In genomic region chr12:109697877-109698468, GRCh38 we compare ENCODE assay signal across 19 cellular contexts.
"Had no signal": no experiment of that assay in that cellular context is flagged by ENCODE, and none has a peak within 500 bp of the region (broad histone marks: within the 10 kb centered on the region; RNA-seq: fewer than 3 reads in every experiment).

No MANE protein-coding gene starts in this region.

- H3K9me3 ChIP-seq: lower lobe of right lung, prostate gland, right lobe of liver, spleen, tibial nerve had no signal

- H3K79me2 ChIP-seq: hepatocyte had no signal

- H3K36me3 ChIP-seq: lower lobe of right lung, prostate gland, right lobe of liver, spleen, tibial nerve had no signal

- H3K27ac ChIP-seq: hepatocyte, lower lobe of right lung, prostate gland, right lobe of liver, spleen, tibial nerve had no signal

- H2AFZ ChIP-seq: hepatocyte had no signal

- H3K4me2 ChIP-seq: hepatocyte had no signal

- DNase-seq: activated CD4-positive, alpha-beta T cell treated with anti-CD3 and anti-CD28 coated beads, Interleukin-2, amount 10 ng/mL, durations not matched to agents 7 days and 5 days; activated CD4-positive, CD25-positive, alpha-beta regulatory T cell; activated CD8-positive, alpha-beta memory T cell treated with anti-CD3 and anti-CD28 coated beads for 24 hours; activated naive CD4-positive, alpha-beta T cell treated with anti-CD3 and anti-CD28 coated beads for 36 hours; activated T-cell treated with anti-CD3 and anti-CD28 coated beads for 4 hours; effector CD4-positive, alpha-beta T cell; kidney glomerular epithelial cell; lower lobe of right lung; naive B cell; right lobe of liver; spleen; stimulated activated CD4-positive, alpha-beta T cell treated with anti-CD3 and anti-CD28 coated beads, Interleukin-1b, Interleukin-23, amount 100 ng/mL, for 48 hours; T1000 had no signal

- H3K4me1 Mint-ChIP-seq: activated CD4-positive, alpha-beta T cell treated with anti-CD3 and anti-CD28 coated beads, Interleukin-2, amount 10 ng/mL, durations not matched to agents 7 days and 5 days; activated T-helper 17 cell treated with anti-CD3 and anti-CD28 coated beads, Interleukin-2, amount 50 U/mL, for 72 hours; naive B cell; stimulated activated memory B cell treated with anti-CD40 and anti-IgM and Interleukin-4, amounts not matched to agents 10 μg/mL and 1 μg/mL and 100 μg/mL, for 72 hours had no signal

- H3K4me3 ChIP-seq: hepatocyte, lower lobe of right lung, prostate gland, right lobe of liver, spleen, tibial nerve had no signal

- ATAC-seq: activated T-helper 17 cell treated with anti-CD3 and anti-CD28 coated beads, Interleukin-2, amount 50 U/mL, for 72 hours; lower lobe of right lung; right lobe of liver; stimulated activated memory B cell treated with anti-CD40 and anti-IgM and Interleukin-4, amounts not matched to agents 10 μg/mL and 1 μg/mL and 100 μg/mL, for 72 hours had no signal

- H3K9me3 Mint-ChIP-seq: activated CD4-positive, alpha-beta T cell treated with anti-CD3 and anti-CD28 coated beads, Interleukin-2, amount 10 ng/mL, durations not matched to agents 7 days and 5 days; activated naive CD4-positive, alpha-beta T cell treated with anti-CD3 and anti-CD28 coated beads for 36 hours; activated T-helper 17 cell treated with anti-CD3 and anti-CD28 coated beads, Interleukin-2, amount 50 U/mL, for 72 hours; stimulated activated memory B cell treated with anti-CD40 and anti-IgM and Interleukin-4, amounts not matched to agents 10 μg/mL and 1 μg/mL and 100 μg/mL, for 72 hours had no signal

- H3K4me3 Mint-ChIP-seq: activated CD4-positive, alpha-beta T cell treated with anti-CD3 and anti-CD28 coated beads, Interleukin-2, amount 10 ng/mL, durations not matched to agents 7 days and 5 days; activated naive CD4-positive, alpha-beta T cell treated with anti-CD3 and anti-CD28 coated beads for 36 hours; activated T-helper 17 cell treated with anti-CD3 and anti-CD28 coated beads, Interleukin-2, amount 50 U/mL, for 72 hours; naive B cell; stimulated activated memory B cell treated with anti-CD40 and anti-IgM and Interleukin-4, amounts not matched to agents 10 μg/mL and 1 μg/mL and 100 μg/mL, for 72 hours had no signal

- H3K36me3 Mint-ChIP-seq: stimulated activated memory B cell treated with anti-CD40 and anti-IgM and Interleukin-4, amounts not matched to agents 10 μg/mL and 1 μg/mL and 100 μg/mL, for 72 hours had no signal

- H3K27me3 ChIP-seq: hepatocyte, right lobe of liver had no signal

- FAIRE-seq: colon had no signal

- H3K4me1 ChIP-seq: lower lobe of right lung, right lobe of liver, spleen, tibial nerve had no signal

- H3K27ac Mint-ChIP-seq: activated CD4-positive, alpha-beta T cell treated with anti-CD3 and anti-CD28 coated beads, Interleukin-2, amount 10 ng/mL, durations not matched to agents 7 days and 5 days; activated naive CD4-positive, alpha-beta T cell treated with anti-CD3 and anti-CD28 coated beads for 36 hours; activated T-helper 17 cell treated with anti-CD3 and anti-CD28 coated beads, Interleukin-2, amount 50 U/mL, for 72 hours; stimulated activated memory B cell treated with anti-CD40 and anti-IgM and Interleukin-4, amounts not matched to agents 10 μg/mL and 1 μg/mL and 100 μg/mL, for 72 hours had no signal
